In genomic region chr6:18503588-18504231, GRCh38 we compare ENCODE assay signal across 8 cellular contexts.
DNase-seq lines count a peak whose midpoint lies in the region; ATAC-seq and TF ChIP-seq lines count a peak whose summit lies in the region.

No MANE protein-coding gene starts in this region.

- peak overlapping the region; percentile 57 for H3K9ac ChIP-seq in OCI-LY3 (ENCODE audit: low read length)

- H4K20me1 ChIP-seq in OCI-LY3 (ENCODE audit: insufficient read depth, low read length), result no peaks in the 10 kb centered on the region

- in situ Hi-C loops in KBM-7 (cut with MboI; ENCODE audit: low pct_unique_long_range_greater_than_20kb, low sequenced_read_pairs) (loop anchor here (25.0 kb wide), 1 partner anchor 166 kb away; no protein-coding TSS in a partner anchor), astrocyte of the spinal cord (cut with HindIII; ENCODE audit: low sequenced_read_pairs) (no loop called here)

- no peaks in the 10 kb centered on the region for H3K27me3 ChIP-seq in OCI-LY3 (ENCODE audit: low read depth, low read length)

- H3K9me3 ChIP-seq in OCI-LY3 (ENCODE audit: insufficient read depth, low read length), result no peaks in the 10 kb centered on the region

- peaks cover 5% of the 10 kb centered on the region; the same call in 1 of the 2 replicates for H3K79me2 ChIP-seq in OCI-LY3 (ENCODE audit: low read length)

- peaks cover 64% of the 10 kb centered on the region for H3K4me1 ChIP-seq in OCI-LY3 (ENCODE audit: low read length)

- H2AFZ ChIP-seq in OCI-LY3 (ENCODE audit: low read depth, low read length), result peak overlapping the region; percentile 75

- H3K4me3 ChIP-seq in OCI-LY3 (ENCODE audit: low read length) (peak overlapping the region; percentile 76), astrocyte of the spinal cord (ENCODE audit: low read depth, low read length) (peak overlapping the region; percentile 0), retinal pigment epithelial cell (ENCODE audit: low read length) (peak overlapping the region; percentile 29)

- peak overlapping the region; percentile 87 for H3K27ac ChIP-seq in OCI-LY3 (ENCODE audit: low read length)

- peak; percentile 2 for DNase-seq in activated T-cell treated with anti-CD3 and anti-CD28 coated beads for 4 hours
- no peak for DNase-seq in activated T-cell treated with anti-CD3 and anti-CD28 coated beads, Interleukin-2, amount 50 U/mL, for 1 hour
- DNase-seq in KBM-7, result peak; percentile 57
- DNase-seq in astrocyte of the spinal cord (ENCODE audit: low read depth, low spot score), result peak; percentile 83
- peak; percentile 43 to 72 for DNase-seq in hippocampal formation (lab: John Stamatoyannopoulos, UW)
- DNase-seq in retinal pigment epithelial cell (ENCODE audit: low read depth), result no peak

- TF ChIP-seq CTCF in OCI-LY3 (IDR thresholded peaks at IDR 0.05; ENCODE audit: low read depth, low read length) (peak; percentile 90), astrocyte of the spinal cord (IDR thresholded peaks at IDR 0.05; ENCODE audit: low read depth, low read length) (peak; percentile 94), retinal pigment epithelial cell (conservative IDR thresholded peaks at IDR 0.05; ENCODE audit: low read depth, low read length) (peak; percentile 96)

- H3K36me3 ChIP-seq in OCI-LY3 (replicated peaks; ENCODE audit: low read depth, low read length), result no peaks in the 10 kb centered on the region

- ATAC-seq in GM21723 (IDR thresholded peaks at IDR 0.05; ENCODE audit: unreplicated experiment), result peak; percentile 83

- H3K4me2 ChIP-seq in OCI-LY3 (ENCODE audit: low read length), result peak overlapping the region; percentile 84

Comparison
In these comparisons a context has a peak if more than half of its experiments do, and no peak if none do; other contexts are left out.
1. DNase-seq: peak in activated T-cell treated with anti-CD3 and anti-CD28 coated beads for 4 hours (single experiment), KBM-7 (single experiment), astrocyte of the spinal cord (single experiment) and hippocampal formation (2 of 2); none in activated T-cell treated with anti-CD3 and anti-CD28 coated beads, Interleukin-2, amount 50 U/mL, for 1 hour (single experiment) and retinal pigment epithelial cell (single experiment).
2. H3K4me3 ChIP-seq: peak in every context shown above with its lines; median percentile 76 in OCI-LY3; 29 in retinal pigment epithelial cell; 0 in astrocyte of the spinal cord.
3. Peak in every context shown above with its lines, with median percentiles within 50 percentile points of each other: CTCF ChIP-seq.